In genomic region chr6:3281669-3282460, GRCh38 we compare ENCODE assay signal across 11 cellular contexts. TPM values are rescaled to one million over a fixed set of nuclear protein-coding genes. Genes with fewer than 3 reads are reported as not detected.
DNase-seq lines count a peak whose midpoint lies in the region; ATAC-seq and TF ChIP-seq lines count a peak whose summit lies in the region.
"Had no signal": no experiment of that assay in that cellular context is flagged by ENCODE, and none has a peak within 500 bp of the region (broad histone marks: within the 10 kb centered on the region; RNA-seq: fewer than 3 reads in every experiment).

No MANE protein-coding gene starts in this region.

- no peak overlapping the region for H3K4me3 Mint-ChIP-seq in nephron
- H3K4me3 Mint-ChIP-seq: CD8-positive, alpha-beta T cell; central memory CD8-positive, alpha-beta T cell had no signal

- no TSS peak for BruUV-seq in A673 (replicated peaks; lab: Mats Ljungman, UMichigan)

- POLR2A ChIA-PET in A673 (lab: Charles Lee; ENCODE audit: low non-redundant PET) = no interaction called here

- H3K27ac ChIP-seq in A673 (ENCODE audit: low read depth, low read length, poor library complexity, severe bottlenecking) (peak overlapping the region; percentile 3), Peyer's patch (peak overlapping the region in 1 of 4 donors; percentile 33), esophagus muscularis mucosa (replicated peaks in 1 of 4) (peak overlapping the region; percentile 51 to 68 (median 63))
- H3K27ac ChIP-seq: neutrophil had no signal

- peaks cover 36% of the 10 kb centered on the region for H3K4me1 Mint-ChIP-seq in nephron
- H3K4me1 Mint-ChIP-seq: central memory CD8-positive, alpha-beta T cell had no signal

- CTCF ChIA-PET in A673 (lab: Charles Lee) = interaction anchor here (0.6 kb wide), 2 partner anchors 200 to 651 kb away, joined by 3 to 14 read pairs; no protein-coding TSS in a partner anchor

- DNase-seq in A673 (ENCODE audit: low spot score) (peak; percentile 19), Peyer's patch (peak in 2 of 3 donors; percentile 31 to 37), esophagus muscularis mucosa (ENCODE audit: extremely low spot score) (no peak), T-helper 2 cell (no peak), nucleus accumbens (lab: John Stamatoyannopoulos, UW) (no peak)
- no peak for DNase-seq in stimulated activated CD4-positive, alpha-beta T cell treated with anti-CD3 and anti-CD28 coated beads, Interleukin-2, amount 100 ng/mL, for 48 hours

- no peaks in the 10 kb centered on the region for H3K9me3 ChIP-seq in A673 (ENCODE audit: low read depth, low read length, poor library complexity, severe bottlenecking)
- H3K9me3 ChIP-seq in Peyer's patch = no peaks in the 10 kb centered on the region
- no peaks in the 10 kb centered on the region for H3K9me3 ChIP-seq in esophagus muscularis mucosa
- H3K9me3 ChIP-seq: neutrophil had no signal

- TF ChIP-seq CTCF in A673 (conservative IDR thresholded peaks at IDR 0.05; ENCODE audit: low read depth, low read length) (no peak), Peyer's patch (IDR thresholded peaks at IDR 0.05) (no peak), esophagus muscularis mucosa (IDR thresholded peaks at IDR 0.05) (no peak), nephron (IDR thresholded peaks at IDR 0.05; ENCODE audit: unreplicated experiment in 3 of 3) (no peak)

- TF ChIP-seq EP300 in esophagus muscularis mucosa (IDR thresholded peaks at IDR 0.05) = no peak

- no peaks in the 10 kb centered on the region for H3K27me3 Mint-ChIP-seq in nephron (ENCODE audit: low read depth)
- H3K27me3 Mint-ChIP-seq: central memory CD8-positive, alpha-beta T cell had no signal

- TF ChIP-seq POLR2A in Peyer's patch (IDR thresholded peaks at IDR 0.05) (no peak), esophagus muscularis mucosa (IDR thresholded peaks at IDR 0.05; ENCODE audit: low read depth) (no peak)

- no peaks in the 10 kb centered on the region for H3K36me3 ChIP-seq in A673 (ENCODE audit: insufficient read depth, low read length, poor library complexity, severe bottlenecking)
- H3K36me3 ChIP-seq in Peyer's patch = peaks cover 0 to 74% (median 0%) of the 10 kb centered on the region in 3 donors
- peaks cover 0 to 21% (median 10%) of the 10 kb centered on the region in 4 donors for H3K36me3 ChIP-seq in esophagus muscularis mucosa
- H3K36me3 ChIP-seq: neutrophil had no signal

- ATAC-seq in HG02884 (IDR thresholded peaks at IDR 0.05; ENCODE audit: unreplicated experiment) = no peak
- ATAC-seq: CD8-positive, alpha-beta T cell had no signal

- H3K4me3 ChIP-seq in A673 (ENCODE audit: low read depth, low read length, poor library complexity, severe bottlenecking) (no peak overlapping the region), Peyer's patch (no peak overlapping the region), esophagus muscularis mucosa (peak overlapping the region in 1 of 4 donors; percentile 16)

- H3K4me1 ChIP-seq in A673 (ENCODE audit: insufficient read depth, low read length, poor library complexity, severe bottlenecking) (peaks cover 18% of the 10 kb centered on the region), Peyer's patch (no peaks in the 10 kb centered on the region), esophagus muscularis mucosa (peaks cover 21 to 41% (median 32%) of the 10 kb centered on the region in 4 donors)

- H3K9me3 Mint-ChIP-seq in nephron = no peaks in the 10 kb centered on the region
- H3K9me3 Mint-ChIP-seq: CD8-positive, alpha-beta T cell; central memory CD8-positive, alpha-beta T cell had no signal

- intact Hi-C loops in A673 (cut with micrococcal nuclease; ENCODE audit: unreplicated experiment) = no loop called here
- intact Hi-C loops in esophagus muscularis mucosa (cut with DNase I) = loop anchor here (2.0 to 10.0 kb wide), 3 partner anchors 75 to 333 kb away; no protein-coding TSS in a partner anchor

- peak overlapping the region; percentile 38 to 68 (median 64) for H3K27ac Mint-ChIP-seq in nephron
- H3K27ac Mint-ChIP-seq: CD8-positive, alpha-beta T cell had no signal

- H3K36me3 Mint-ChIP-seq in nephron (ENCODE audit: low read depth) = peaks cover 14% of the 10 kb centered on the region

- 37% methylated on average over 13 of the region's 13 CpGs for WGBS in esophagus muscularis mucosa

- H3K27me3 ChIP-seq in A673 (replicated peaks; ENCODE audit: insufficient read depth, low read depth, low read length, poor library complexity) (no peaks in the 10 kb centered on the region), Peyer's patch (no peaks in the 10 kb centered on the region), esophagus muscularis mucosa (no peaks in the 10 kb centered on the region)
- H3K27me3 ChIP-seq: neutrophil had no signal

RNA-seq across cellular contexts. Expression of gene PSMG4, which starts 23.1 kb away (rescaled TPM):
- 34.4 and 40.8 TPM in 2 replicates for total RNA-seq in A673 (2021)
- total RNA-seq in Peyer's patch = 10 to 100 TPM in 3 of 4 donors, 1 to 10 TPM in 1; 6.6 to 16.8 (median 15.9) TPM
- total RNA-seq in esophagus muscularis mucosa = 10 to 100 TPM; 21.4 to 28.6 (median 25.7) TPM

RNA-seq across cellular contexts. Expression of gene TUBB2B, which starts 54.4 kb away (rescaled TPM):
- total RNA-seq in A673 (2021) (144 and 158 TPM in 2 replicates), Peyer's patch (1 to 10 TPM; 2.4 to 7.4 (median 4.5) TPM), esophagus muscularis mucosa (10 to 100 TPM; 12.0 to 35.8 (median 20.9) TPM)

Comparison
In these comparisons a context has a peak if more than half of its experiments do, and no peak if none do; other contexts are left out.
1. DNase-seq: peak in A673 (single experiment) and Peyer's patch (2 of 3); none in esophagus muscularis mucosa (single experiment), T-helper 2 cell (0 of 5), stimulated activated CD4-positive, alpha-beta T cell treated with anti-CD3 and anti-CD28 coated beads, Interleukin-2, amount 100 ng/mL, for 48 hours (0 of 2) and nucleus accumbens (0 of 56).